ENCODE assay signal across 13 cellular contexts in the genomic region with DNA sequence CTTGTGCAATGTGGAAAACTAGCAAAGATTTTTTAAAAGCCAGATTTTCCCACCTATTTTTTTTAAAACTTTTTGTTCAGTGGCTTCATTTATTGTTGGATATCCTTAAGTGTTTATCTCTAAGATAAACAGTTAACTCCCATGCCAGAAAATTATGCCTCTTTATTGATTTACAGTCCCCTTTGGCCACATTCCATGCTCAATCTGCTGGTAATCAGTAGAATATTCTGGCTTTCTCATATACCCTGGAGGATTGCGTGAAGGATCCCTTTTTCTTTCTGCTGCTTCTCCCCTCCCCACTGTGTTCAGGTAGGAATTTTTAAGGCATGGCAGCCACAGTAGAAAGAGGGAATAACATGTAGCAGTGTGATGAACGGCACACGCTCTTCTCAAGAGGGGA.
"Had no signal": no experiment of that assay in that cellular context is flagged by ENCODE, and none has a peak within 500 bp of the region (broad histone marks: within the 10 kb centered on the region; RNA-seq: fewer than 3 reads in every experiment).

No MANE protein-coding gene starts in this region.

- H3K36me3 Mint-ChIP-seq: stimulated activated effector memory CD8-positive, alpha-beta T cell treated with anti-CD3 and anti-CD28 coated beads, Interleukin-12 subunit alpha, Interleukin-12 subunit beta, amount 100 ng/mL, for 72 hours had no signal

- H3K27ac Mint-ChIP-seq: activated B cell treated with CpG ODN at 0.5 μM for 24 hours; activated T-helper 2 cell treated with anti-CD3 and anti-CD28 coated beads, Interferon-gamma antibody, Interleukin-2, Interleukin-4, amounts not matched to agents 10 μg/mL and 5 μg/mL and 100 μg/mL, durations not matched to agents 14 hours and 24 hours and 36 hours; effector memory CD8-positive, alpha-beta T cell; stimulated activated effector memory CD8-positive, alpha-beta T cell treated with anti-CD3 and anti-CD28 coated beads, Interleukin-12 subunit alpha, Interleukin-12 subunit beta, amount 100 ng/mL, for 72 hours; T-helper 1 cell treated with Interleukin-12 subunit alpha and Interleukin-12 subunit beta and Interleukin-4 antibody, amounts not matched to agents 30 μg/mL and 1 μg/mL, for 36 hours had no signal

- H3K4me3 ChIP-seq: pancreas, tibial nerve had no signal

- H3K4me3 Mint-ChIP-seq: activated B cell treated with CpG ODN at 0.5 μM for 24 hours; central memory CD8-positive, alpha-beta T cell; effector memory CD8-positive, alpha-beta T cell; stimulated activated effector memory CD8-positive, alpha-beta T cell treated with anti-CD3 and anti-CD28 coated beads, Interleukin-12 subunit alpha, Interleukin-12 subunit beta, amount 100 ng/mL, for 72 hours; T-helper 1 cell treated with Interleukin-12 subunit alpha and Interleukin-12 subunit beta and Interleukin-4 antibody, amounts not matched to agents 30 μg/mL and 1 μg/mL, for 36 hours had no signal

- H3K36me3 ChIP-seq: pancreas, tibial nerve had no signal

- H3K9me3 Mint-ChIP-seq: activated B cell treated with CpG ODN at 0.5 μM for 24 hours; activated T-helper 2 cell treated with anti-CD3 and anti-CD28 coated beads, Interferon-gamma antibody, Interleukin-2, Interleukin-4, amounts not matched to agents 10 μg/mL and 5 μg/mL and 100 μg/mL, durations not matched to agents 14 hours and 24 hours and 36 hours; central memory CD8-positive, alpha-beta T cell; effector memory CD8-positive, alpha-beta T cell; stimulated activated effector memory CD8-positive, alpha-beta T cell treated with anti-CD3 and anti-CD28 coated beads, Interleukin-12 subunit alpha, Interleukin-12 subunit beta, amount 100 ng/mL, for 72 hours; T-helper 1 cell treated with Interleukin-12 subunit alpha and Interleukin-12 subunit beta and Interleukin-4 antibody, amounts not matched to agents 30 μg/mL and 1 μg/mL, for 36 hours had no signal

- DNase-seq: activated B cell treated with CpG ODN at 0.5 μM for 24 hours; activated CD4-positive, alpha-beta T cell treated with anti-CD3 and anti-CD28 coated beads, Interleukin-2, amount 50 U/mL, for 1 hour; activated naive CD4-positive, alpha-beta T cell treated with anti-CD3 and anti-CD28 coated beads, Interleukin-2, amount 50 U/mL, for 16 hours; activated T-cell treated with anti-CD3 and anti-CD28 coated beads for 4 hours; effector memory CD8-positive, alpha-beta T cell; pancreas; retina; SK-N-SH had no signal

- H3K9me3 ChIP-seq: pancreas, SK-N-SH, tibial nerve had no signal

- H3K9ac ChIP-seq: SK-N-SH had no signal

- H3K27ac ChIP-seq: tibial nerve had no signal

- H3K27me3 ChIP-seq: pancreas, tibial nerve had no signal
